In the genomic region with DNA sequence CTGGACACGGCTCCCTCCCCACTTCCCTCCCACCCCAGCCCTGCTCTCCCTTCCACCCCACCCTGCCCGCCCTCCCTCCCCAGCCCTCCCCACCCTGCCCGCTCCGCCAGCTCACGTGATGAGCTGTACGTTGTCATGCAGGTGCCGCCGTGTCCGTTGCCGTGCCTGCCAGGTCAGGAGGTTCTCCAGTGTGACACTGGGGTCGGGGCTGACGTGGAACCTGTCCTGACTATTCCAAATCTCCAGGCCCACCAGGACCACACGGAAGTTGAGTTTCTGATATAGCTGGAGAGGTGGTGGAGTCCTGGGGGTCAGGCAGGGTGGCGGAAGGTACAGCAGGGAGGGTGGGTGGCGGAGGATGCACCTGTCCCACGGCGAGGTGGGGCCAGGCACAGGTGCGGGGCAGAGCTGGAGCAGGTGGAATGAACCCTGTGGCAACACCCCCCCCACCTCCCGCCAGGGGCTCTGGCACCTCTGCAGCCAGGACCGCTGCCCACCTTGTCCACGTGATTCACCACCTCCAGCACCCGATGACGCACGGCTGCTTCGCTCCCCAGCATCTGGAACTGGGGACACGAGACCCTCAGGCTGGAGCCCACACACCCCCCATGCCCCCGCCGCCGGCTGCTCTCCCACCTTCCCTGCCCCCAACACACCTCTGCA, we compare ENCODE assay signal across 19 cellular contexts. TPM values are rescaled to one million over a fixed set of nuclear protein-coding genes. Genes with fewer than 3 reads are reported as not detected.
DNase-seq lines count a peak whose midpoint lies in the region; ATAC-seq, FAIRE-seq and TF ChIP-seq lines count a peak whose summit lies in the region.
"Had no signal": no experiment of that assay in that cellular context is flagged by ENCODE, and none has a peak within 500 bp of the region (broad histone marks: within the 10 kb centered on the region; RNA-seq: fewer than 3 reads in every experiment).

No MANE protein-coding gene starts in this region.

- no peaks in the 10 kb centered on the region for H3K9me3 ChIP-seq in MM.1S (replicated peaks; ENCODE audit: insufficient read depth, low read length)
- H3K9me3 ChIP-seq in kidney (ENCODE audit: control insufficient read depth in 1 of 2, low read length in 2 of 2), result no peaks in the 10 kb centered on the region
- H3K9me3 ChIP-seq in neutrophil, result no peaks in the 10 kb centered on the region

- peaks cover 3% of the 10 kb centered on the region for H3K4me1 Mint-ChIP-seq in activated CD8-positive, alpha-beta T cell treated with anti-CD3 and anti-CD28 coated beads for 36 hours (ENCODE audit: low read depth)

- H3K27me3 ChIP-seq in MM.1S (replicated peaks; ENCODE audit: insufficient read depth, low read length) (no peaks in the 10 kb centered on the region), neutrophil (no peaks in the 10 kb centered on the region)

- no peak overlapping the region for H3K27ac Mint-ChIP-seq in activated CD8-positive, alpha-beta T cell treated with anti-CD3 and anti-CD28 coated beads for 36 hours

- H3K36me3 Mint-ChIP-seq in activated CD8-positive, alpha-beta T cell treated with anti-CD3 and anti-CD28 coated beads for 36 hours (ENCODE audit: low read depth), result peaks cover 4% of the 10 kb centered on the region

- ATAC-seq in activated CD8-positive, alpha-beta T cell treated with anti-CD3 and anti-CD28 coated beads for 36 hours, result no peak
- no peak for ATAC-seq in left lobe of liver

- no peak for FAIRE-seq in kidney (lab: Jason Lieb, UNC)
- FAIRE-seq: G401.6, GM12892, H1 had no signal

- H3K4me3 ChIP-seq in MM.1S (ENCODE audit: low read length) (no peak overlapping the region), kidney (ENCODE audit: low read length in 2 of 2) (no peak overlapping the region), neutrophil (ENCODE audit: low read depth in 1 of 2, low read length in 1 of 2) (no peak overlapping the region)

- POLR2A ChIA-PET in activated CD8-positive, alpha-beta T cell treated with anti-CD3 and anti-CD28 coated beads for 36 hours (lab: Charles Lee), result interaction anchor here (1.2 to 3.1 kb wide), 3 partner anchors 10 to 14 kb away, joined by 4 to 12 read pairs (median 5); no protein-coding TSS in a partner anchor

- H3K9me3 Mint-ChIP-seq in activated CD8-positive, alpha-beta T cell treated with anti-CD3 and anti-CD28 coated beads for 36 hours, result no peaks in the 10 kb centered on the region
- H3K9me3 Mint-ChIP-seq: CD4-positive, alpha-beta memory T cell had no signal

- no peak overlapping the region for H2AFZ ChIP-seq in MM.1S (ENCODE audit: low read length)

- H3F3A ChIP-seq in MM.1S (ENCODE audit: insufficient read depth, low read length), result peaks cover 21% of the 10 kb centered on the region

- H3K9me2 ChIP-seq in MM.1S (replicated peaks; ENCODE audit: insufficient read depth, low read length), result no peaks in the 10 kb centered on the region

- H3K9ac ChIP-seq in MM.1S (ENCODE audit: low read length) (no peak overlapping the region), kidney (ENCODE audit: low read length in 2 of 2) (no peak overlapping the region)

- intact Hi-C loops in kidney (cut with DNase I), result no loop called here
- intact Hi-C loops in activated CD8-positive, alpha-beta T cell treated with anti-CD3 and anti-CD28 coated beads for 36 hours (cut with micrococcal nuclease), result no loop called here

- H3K79me2 ChIP-seq in MM.1S (ENCODE audit: low read length), result peaks cover 63% of the 10 kb centered on the region

- no peak overlapping the region for H3K4me2 ChIP-seq in MM.1S (ENCODE audit: low read depth, low read length)

- H3K27ac ChIP-seq in MM.1S (ENCODE audit: low read length) (no peak overlapping the region), kidney (ENCODE audit: low read depth in 2 of 2, low read length in 2 of 2) (no peak overlapping the region), neutrophil (peak overlapping the region; percentile 100)

- H3K36me3 ChIP-seq in MM.1S (replicated peaks; ENCODE audit: insufficient read depth, low read length) (peaks cover 3% of the 10 kb centered on the region), kidney (ENCODE audit: control insufficient read depth in 1 of 2, insufficient read depth in 2 of 2, low read length in 2 of 2) (no peaks in the 10 kb centered on the region), neutrophil (peaks cover 80% of the 10 kb centered on the region)

- H3K4me3 Mint-ChIP-seq in activated CD8-positive, alpha-beta T cell treated with anti-CD3 and anti-CD28 coated beads for 36 hours, result no peak overlapping the region
- H3K4me3 Mint-ChIP-seq: CD4-positive, alpha-beta memory T cell had no signal

- TF ChIP-seq CTCF in MM.1S (IDR thresholded peaks at IDR 0.05; ENCODE audit: low read length) (no peak), kidney (IDR thresholded peaks at IDR 0.05; ENCODE audit: borderline replicate concordance, extremely low read depth, insufficient read depth) (no peak), neutrophil (IDR thresholded peaks at IDR 0.05) (no peak)
- TF ChIP-seq CTCF in activated CD8-positive, alpha-beta T cell treated with anti-CD3 and anti-CD28 coated beads for 36 hours (IDR thresholded peaks at IDR 0.05), result no peak

- CTCF ChIA-PET in activated CD8-positive, alpha-beta T cell treated with anti-CD3 and anti-CD28 coated beads for 36 hours (lab: Charles Lee), result no interaction called here

- H3K4me1 ChIP-seq in MM.1S (ENCODE audit: low read length) (peaks cover 6% of the 10 kb centered on the region), kidney (ENCODE audit: control insufficient read depth in 1 of 2, insufficient read depth in 1 of 2, low read depth in 1 of 2, low read length in 2 of 2) (no peaks in the 10 kb centered on the region), neutrophil (ENCODE audit: control insufficient read depth in 1 of 2, insufficient read depth in 1 of 2, low read depth in 1 of 2, low read length in 1 of 2) (peaks cover 24 to 25% of the 10 kb centered on the region in 2 experiments)

- no peaks in the 10 kb centered on the region for H4K20me1 ChIP-seq in MM.1S (ENCODE audit: insufficient read depth, low read length)

- DNase-seq in MM.1S, result peak; percentile 2
- peak; percentile 70 for DNase-seq in kidney
- no peak for DNase-seq in activated CD8-positive, alpha-beta T cell treated with anti-CD3 and anti-CD28 coated beads for 36 hours
- no peak for DNase-seq in left lobe of liver (ENCODE audit: low spot score)
- DNase-seq in GOT3 (lab: John Stamatoyannopoulos, UW), result no peak
- DNase-seq: C1 segment of cervical spinal cord, Calu3, COR-L47, DMS153, DND-41, HCEC 1CT had no signal

- no peaks in the 10 kb centered on the region for H3K27me3 Mint-ChIP-seq in activated CD8-positive, alpha-beta T cell treated with anti-CD3 and anti-CD28 coated beads for 36 hours
- H3K27me3 Mint-ChIP-seq: CD4-positive, alpha-beta memory T cell had no signal

RNA-seq across cellular contexts. Expression of a gene that starts 4.2 kb away (rescaled TPM):
- total RNA-seq in kidney (16.6 TPM), left lobe of liver (7.4 TPM)
- polyA plus RNA-seq in kidney (ENCODE audit: insufficient read depth, low read depth, low replicate concordance), result 3.4 TPM
- 100 to 1,000 TPM; 106 to 115 TPM for total RNA-seq in activated CD8-positive, alpha-beta T cell treated with anti-CD3 and anti-CD28 coated beads for 36 hours

RNA-seq across cellular contexts. Expression of a gene that starts 34.8 kb away (rescaled TPM):
- total RNA-seq in kidney (3.3 TPM), left lobe of liver (0.15 TPM)
- 0.39 TPM for polyA plus RNA-seq in kidney (ENCODE audit: insufficient read depth, low read depth, low replicate concordance)
- total RNA-seq in activated CD8-positive, alpha-beta T cell treated with anti-CD3 and anti-CD28 coated beads for 36 hours, result under 1 TPM in 1 of 2 experiments, not detected in 1; 0.09 TPM
- total RNA-seq: A172; A673; Calu3; CD4-positive, alpha-beta memory T cell had no signal
- polyA plus RNA-seq: BJ; CD4-positive, alpha-beta memory T cell had no signal

RNA-seq across cellular contexts. Expression of a gene that starts 36.2 kb away (rescaled TPM):
- 61.4 TPM for total RNA-seq in kidney
- polyA plus RNA-seq in kidney (ENCODE audit: insufficient read depth, low read depth, low replicate concordance), result 93.3 TPM
- 10 to 100 TPM; 54.1 to 57.5 TPM for total RNA-seq in activated CD8-positive, alpha-beta T cell treated with anti-CD3 and anti-CD28 coated beads for 36 hours
- total RNA-seq in left lobe of liver, result 25.7 TPM

RNA-seq across cellular contexts. Expression of a gene that starts 36.3 kb away (rescaled TPM):
- total RNA-seq in kidney (35.6 TPM), left lobe of liver (30.2 TPM)
- polyA plus RNA-seq in kidney (ENCODE audit: insufficient read depth, low read depth, low replicate concordance), result 50.7 TPM
- 10 to 100 TPM; 58.0 to 60.1 TPM for total RNA-seq in activated CD8-positive, alpha-beta T cell treated with anti-CD3 and anti-CD28 coated beads for 36 hours

RNA-seq across cellular contexts. Expression of a gene that starts 42.4 kb away (rescaled TPM):
- total RNA-seq in kidney, result not detected
- not detected for polyA plus RNA-seq in kidney (ENCODE audit: insufficient read depth, low read depth, low replicate concordance)
- total RNA-seq in activated CD8-positive, alpha-beta T cell treated with anti-CD3 and anti-CD28 coated beads for 36 hours, result not detected
- not detected for total RNA-seq in left lobe of liver
- total RNA-seq: A172; A673; Calu3; CD4-positive, alpha-beta memory T cell had no signal
- polyA plus RNA-seq: BJ; CD4-positive, alpha-beta memory T cell had no signal

Comparison
In these comparisons a context has a peak if more than half of its experiments do, and no peak if none do; other contexts are left out.
1. DNase-seq: peak in MM.1S (single experiment) and kidney (single experiment); none in activated CD8-positive, alpha-beta T cell treated with anti-CD3 and anti-CD28 coated beads for 36 hours (single experiment), left lobe of liver (single experiment) and GOT3 (single experiment).